ENCODE assay signal across 8 cellular contexts in the genomic region with DNA sequence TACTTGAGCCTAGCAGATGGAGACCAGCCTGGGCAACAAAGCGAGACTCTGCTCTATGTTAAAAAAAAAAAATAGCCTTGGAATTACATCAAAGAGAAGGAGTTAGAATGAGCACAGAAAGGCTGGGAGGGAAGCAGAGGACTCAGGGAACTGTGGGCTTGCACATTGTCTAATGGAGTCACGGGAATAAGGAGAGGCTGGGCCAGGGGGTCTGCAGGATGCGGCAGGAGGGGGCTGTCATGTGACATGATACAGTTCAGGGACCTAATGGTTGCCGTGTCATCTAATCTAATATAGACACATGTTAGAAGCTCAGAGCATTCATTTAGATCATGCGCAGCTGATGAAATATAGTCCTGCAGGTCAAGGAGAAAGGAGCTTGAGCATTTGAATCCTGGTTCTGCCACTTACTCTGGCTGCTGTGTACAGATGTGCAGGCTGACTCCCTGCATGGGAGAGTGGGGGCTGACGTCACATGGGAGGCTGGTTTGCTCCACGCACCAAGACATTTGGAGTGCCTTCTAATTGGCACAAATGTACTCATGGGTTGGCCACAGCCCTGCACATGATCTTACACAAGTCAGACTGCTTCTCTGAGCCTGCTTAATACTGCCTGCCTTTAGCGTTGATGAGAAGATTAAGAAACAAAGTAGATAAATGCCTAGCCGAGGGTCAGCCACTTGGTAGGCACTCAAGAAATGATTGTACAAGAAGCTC. TPM values are rescaled to one million over a fixed set of nuclear protein-coding genes. Genes with fewer than 3 reads are reported as not detected.
DNase-seq lines count a peak whose midpoint lies in the region; ATAC-seq and TF ChIP-seq lines count a peak whose summit lies in the region.

No MANE protein-coding gene starts in this region.

- intact Hi-C loops in Right ventricle myocardium inferior (cut with DNase I) = loop anchor here (5.0 kb wide), 1 partner anchor 59 kb away; a partner anchor contains a TSS
- intact Hi-C loops in cardiac septum (cut with DNase I) = no loop called here

- DNase-seq in Right ventricle myocardium inferior (ENCODE audit: missing footprints) (peak; percentile 82), cardiac septum (ENCODE audit: low spot score) (no peak), fibroblast of pulmonary artery (ENCODE audit: low read depth) (peak; percentile 16), middle frontal gyrus (ENCODE audit: extremely low spot score, low spot score) (no peak), cerebellum (ENCODE audit: low spot score) (no peak)
- DNase-seq in activated CD4-positive, alpha-beta T cell treated with anti-CD3 and anti-CD28 coated beads for 1 hour = peak; percentile 15
- peak; percentile 62 for DNase-seq in stimulated activated CD8-positive, alpha-beta memory T cell treated with anti-CD3 and anti-CD28 coated beads, Interleukin-4, amount 100 ng/mL, for 48 hours

- no peak for TF ChIP-seq CTCF in fibroblast of pulmonary artery (IDR thresholded peaks at IDR 0.05; ENCODE audit: low read length, missing control alignments)

- H3K4me3 ChIP-seq in fibroblast of pulmonary artery (replicated peaks; ENCODE audit: low read depth, low read length) = no peak overlapping the region

- ATAC-seq in Right ventricle myocardium inferior (peak; percentile 80), HG03039 (IDR thresholded peaks at IDR 0.05; ENCODE audit: unreplicated experiment) (no peak)

RNA-seq across cellular contexts. Expression of a gene that starts 32.7 kb away (rescaled TPM):
- not detected for total RNA-seq in Right ventricle myocardium inferior
- 0.08 TPM for total RNA-seq in cardiac septum
- 0.09 TPM for total RNA-seq in cerebellum

RNA-seq across cellular contexts. Expression of a gene that starts 57.8 kb away (rescaled TPM):
- 82.6 TPM for total RNA-seq in Right ventricle myocardium inferior
- total RNA-seq in cardiac septum = 77.5 TPM
- 20.5 TPM for total RNA-seq in cerebellum

Comparison
In these comparisons a context has a peak if more than half of its experiments do, and no peak if none do; other contexts are left out.
1. DNase-seq: peak in Right ventricle myocardium inferior (single experiment), activated CD4-positive, alpha-beta T cell treated with anti-CD3 and anti-CD28 coated beads for 1 hour (single experiment), fibroblast of pulmonary artery (single experiment) and stimulated activated CD8-positive, alpha-beta memory T cell treated with anti-CD3 and anti-CD28 coated beads, Interleukin-4, amount 100 ng/mL, for 48 hours (single experiment); none in cardiac septum (single experiment), middle frontal gyrus (single experiment) and cerebellum (single experiment).